Comparison of ENCODE assay signal across 8 cellular contexts in the genomic region with DNA sequence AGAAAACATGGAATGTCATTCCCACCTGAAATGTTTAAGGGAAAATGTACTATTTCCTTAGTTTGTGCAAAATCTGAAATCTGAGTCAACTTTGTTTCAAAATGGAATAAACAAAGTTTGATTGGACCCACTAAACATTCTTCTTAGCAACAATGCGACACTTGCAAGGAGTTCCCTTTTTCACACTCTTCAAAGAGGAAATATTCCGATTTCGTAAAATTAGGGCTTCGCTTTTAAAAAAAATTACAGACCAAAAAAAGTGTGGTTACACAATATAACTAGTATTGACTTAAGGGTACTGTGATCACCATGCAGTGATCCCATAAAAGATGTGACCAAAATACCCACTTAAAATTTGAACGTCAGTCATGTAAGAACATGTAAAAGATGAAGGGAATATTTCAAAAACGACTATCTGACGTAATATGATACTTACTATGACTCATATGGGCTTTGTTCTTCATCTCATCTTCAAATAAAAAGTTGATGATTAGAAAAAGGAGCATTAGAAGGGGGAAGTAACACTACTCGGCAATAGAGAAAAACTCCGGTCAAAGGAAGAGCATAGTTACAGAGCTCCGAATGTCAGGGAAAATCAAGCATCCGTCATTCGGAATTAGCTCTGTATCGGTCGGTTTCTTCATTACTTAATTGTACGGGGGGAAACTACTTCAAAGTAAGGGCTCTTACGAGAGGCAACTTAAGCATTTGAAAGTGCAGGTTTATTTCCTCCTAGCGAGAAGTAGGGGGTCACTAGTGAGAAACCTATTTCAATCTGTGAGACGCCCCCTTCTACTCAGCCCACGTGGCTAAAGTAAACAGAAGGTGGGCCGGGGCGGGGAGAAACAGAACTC. TPM values are rescaled to one million over a fixed set of nuclear protein-coding genes. Genes with fewer than 3 reads are reported as not detected.
DNase-seq lines count a peak whose midpoint lies in the region; ATAC-seq, FAIRE-seq and TF ChIP-seq lines count a peak whose summit lies in the region.

No MANE protein-coding gene starts in this region.

- H3K4me1 ChIP-seq in ES-I3 (ENCODE audit: insufficient read depth, low read length): no peaks in the 10 kb centered on the region

- no peaks in the 10 kb centered on the region for H3K27me3 Mint-ChIP-seq in T-cell

- no peaks in the 10 kb centered on the region for H3K36me3 Mint-ChIP-seq in T-cell

- peak overlapping the region; percentile 63 to 86 for H3K27ac Mint-ChIP-seq in T-cell

- TF ChIP-seq CTCF in HFF-Myc (IDR thresholded peaks at IDR 0.05; ENCODE audit: low read depth, low read length, missing control alignments) (no peak), fibroblast of the aortic adventitia (IDR thresholded peaks at IDR 0.05; ENCODE audit: insufficient read depth, low read length) (no peak), retinal pigment epithelial cell (conservative IDR thresholded peaks at IDR 0.05; ENCODE audit: low read depth, low read length) (no peak)

- H3K9ac ChIP-seq in ES-I3 (ENCODE audit: low read depth, low read length): peak overlapping the region; percentile 95; the same call in 1 of the 2 replicates

- CTCF ChIA-PET in T-cell (lab: Charles Lee): interaction anchor here (0.6 to 2.9 kb wide), 4 partner anchors 16 to 329 kb away, joined by 3 to 9 read pairs (median 3); a partner anchor contains a TSS

- H3K4me3 Mint-ChIP-seq in T-cell: peak overlapping the region; percentile 94 to 100 (median 99)

- peak overlapping the region; percentile 84 for H3K4me3 ChIP-seq in HFF-Myc (replicated peaks; ENCODE audit: low read depth, low read length)
- H3K4me3 ChIP-seq in fibroblast of the aortic adventitia (ENCODE audit: low read depth, low read length): peak overlapping the region; percentile 98
- peak overlapping the region; percentile 74 for H3K4me3 ChIP-seq in retinal pigment epithelial cell (ENCODE audit: low read length)

- peaks cover 37 to 51% (median 37%) of the 10 kb centered on the region in 3 donors for H3K4me1 Mint-ChIP-seq in T-cell

- H3K9me3 Mint-ChIP-seq in T-cell: no peaks in the 10 kb centered on the region

- no peaks in the 10 kb centered on the region for H3K36me3 ChIP-seq in ES-I3 (ENCODE audit: insufficient read depth, low read length)

- peak in 1 of 4 experiments; percentile 11 for ATAC-seq in T-cell (replicated peaks in 1 of 4)

- FAIRE-seq in frontal cortex (lab: Jason Lieb, UNC): no peak

- DNase-seq in HFF-Myc (ENCODE audit: extremely low read depth, low read depth) (no peak), T-cell (peak in 2 of 34 experiments; percentile 7 to 10), fibroblast of the aortic adventitia (ENCODE audit: low read depth) (peak; percentile 10), retinal pigment epithelial cell (ENCODE audit: low read depth) (no peak), A172 (ENCODE audit: low spot score) (no peak), frontal cortex (ENCODE audit: low spot score in 2 of 2) (no peak)
- no peak for DNase-seq in stimulated activated CD4-positive, alpha-beta T cell treated with anti-CD3 and anti-CD28 coated beads, Interleukin-15, amount 100 ng/mL, for 24 hours

- H3K9me3 ChIP-seq in ES-I3 (ENCODE audit: control insufficient read depth, insufficient read depth, low read length): no peaks in the 10 kb centered on the region

- POLR2A ChIA-PET in T-cell (lab: Charles Lee): interaction anchor here in 1 of 2 donors (0.6 kb wide), 1 partner anchor 563 kb away, joined by 3 read pairs; a partner anchor contains a TSS

RNA-seq across cellular contexts. Expression of a gene that starts 1.4 kb away (rescaled TPM):
- total RNA-seq in T-cell: 10 to 100 TPM; 17.0 to 41.9 (median 18.6) TPM
- total RNA-seq in fibroblast of the aortic adventitia (ENCODE audit: low replicate concordance): 5.3 and 18.6 TPM in 2 replicates
- total RNA-seq in A172 (2014; rRNA removed; shearing (Covaris generic)): 8.4 and 9.2 TPM in 2 replicates
- total RNA-seq in frontal cortex: 29.8 TPM
